Comparison of ENCODE assay signal across 8 cellular contexts in genomic region chr20:36063916-36064660, GRCh38.
DNase-seq lines count a peak whose midpoint lies in the region; ATAC-seq, FAIRE-seq and TF ChIP-seq lines count a peak whose summit lies in the region.

No MANE protein-coding gene starts in this region.

- peaks cover 0 to 17% (median 4%) of the 10 kb centered on the region in 4 experiments; a peak in 5 of 7 replicates for H3K4me1 ChIP-seq in H1 (replicated peaks in 1 of 4; ENCODE audit: control insufficient read depth in 3 of 4, insufficient read depth in 4 of 4, low read length in 3 of 4)

- TF ChIP-seq RAD21 in H1 (IDR thresholded peaks at IDR 0.05 in 1 of 2, conservative IDR thresholded peaks at IDR 0.05 in 1 of 2; ENCODE audit: low read depth in 2 of 2, low read length in 2 of 2) (no peak; a peak in 1 of 4 replicates), neural cell (conservative IDR thresholded peaks at IDR 0.05) (no peak)

- 21% methylated on average over 25 of the region's 26 CpGs; no CpG with 5 or more reads in 1 of the 2 experiments for WGBS in H1 (ENCODE audit: extremely low coverage in 1 of 2, insufficient coverage in 1 of 2, insufficient read length in 1 of 2, insufficient replicate concordance in 2 of 2, low coverage in 1 of 2, low lambda C conversion rate in 2 of 2, missing lambda C conversion rate in 1 of 2), 2 experiments

- H3K9me3 Mint-ChIP-seq in Calu3 (ENCODE audit: low read depth, unreplicated experiment), result peaks cover 3% of the 10 kb centered on the region

- H3K9me2 ChIP-seq in neural cell (ENCODE audit: insufficient read depth, low read length), result no peaks in the 10 kb centered on the region

- TF ChIP-seq CTCF in Calu3 (IDR thresholded peaks at IDR 0.05; ENCODE audit: unreplicated experiment) (no peak), H1 (IDR thresholded peaks at IDR 0.05; ENCODE audit: control extremely low read depth in 1 of 3, insufficient read depth in 1 of 3, low read depth in 1 of 3, low read length in 3 of 3) (no peak), neural cell (IDR thresholded peaks at IDR 0.05; ENCODE audit: poor library complexity, severe bottlenecking) (no peak)

- H2AFZ ChIP-seq in H1 (ENCODE audit: low read length), result peak overlapping the region; percentile 92
- H2AFZ ChIP-seq in neural cell (ENCODE audit: low read depth, low read length), result peak overlapping the region; percentile 89

- H2AK5ac ChIP-seq in H1 (ENCODE audit: low read depth, low read length), result no peak overlapping the region

- H4K20me1 ChIP-seq in H1 (replicated peaks in 1 of 2; ENCODE audit: control insufficient read depth in 1 of 2, insufficient read depth in 2 of 2, low read length in 2 of 2) (peaks cover 0 to 1% of the 10 kb centered on the region in 2 experiments), neural cell (ENCODE audit: insufficient read depth) (no peaks in the 10 kb centered on the region)

- H4K8ac ChIP-seq in H1 (ENCODE audit: extremely low read depth, insufficient read depth, low read length), result peak overlapping the region; percentile 39; the same call in 1 of the 2 replicates

- POLR2A ChIA-PET in H1 (lab: Charles Lee; ENCODE audit: partially characterized antibody), result interaction anchor here (0.9 to 1.9 kb wide), 6 partner anchors 8 to 52 kb away, joined by 3 to 16 read pairs (median 4); no protein-coding TSS in a partner anchor

- CTCF ChIA-PET in Calu3 (lab: Charles Lee) (interaction anchor here (0.8 to 3.4 kb wide), 9 partner anchors 12 to 138 kb away, joined by 3 to 21 read pairs (median 10); no protein-coding TSS in a partner anchor), H1 (lab: Charles Lee; ENCODE audit: partially characterized antibody) (interaction anchor here (1.0 to 2.7 kb wide), 4 partner anchors 33 to 74 kb away, joined by 3 to 12 read pairs (median 6); no protein-coding TSS in a partner anchor)

- H3K4me2 ChIP-seq in H1 (ENCODE audit: insufficient read depth in 1 of 2, low read depth in 2 of 2, low read length in 2 of 2), result peak overlapping the region; percentile 71 to 95
- H3K4me2 ChIP-seq in neural cell (ENCODE audit: low read length), result peak overlapping the region; percentile 78

- no peak overlapping the region for H4K91ac ChIP-seq in H1 (replicated peaks; ENCODE audit: insufficient read length, low read length)

- H2BK15ac ChIP-seq in H1 (ENCODE audit: low read length), result no peak overlapping the region

- peaks cover 9% of the 10 kb centered on the region; the same call in 1 of the 2 replicates for H3K23me2 ChIP-seq in H1 (ENCODE audit: low read depth, low read length)

- intact Hi-C loops in Calu3 (cut with micrococcal nuclease; ENCODE audit: unreplicated experiment), result loop anchor here (2.0 kb wide), 1 partner anchor 19 kb away; no protein-coding TSS in a partner anchor

- H3K27ac Mint-ChIP-seq in Calu3 (ENCODE audit: unreplicated experiment), result peak overlapping the region; percentile 91

- H3K27ac ChIP-seq in H1 (ENCODE audit: low read depth, low read length) (no peak overlapping the region), neural cell (ENCODE audit: low read length) (peak overlapping the region; percentile 79)

- no peak overlapping the region for H3K14ac ChIP-seq in H1 (ENCODE audit: insufficient read length)

- no peak overlapping the region for H3K56ac ChIP-seq in H1 (replicated peaks; ENCODE audit: insufficient read length, low read depth, low read length)

- FAIRE-seq in H1 (lab: Jason Lieb, UNC), result no peak

- peaks cover 30% of the 10 kb centered on the region for H3K4me1 Mint-ChIP-seq in Calu3 (ENCODE audit: low read depth, unreplicated experiment)

- H3K18ac ChIP-seq in H1 (ENCODE audit: extremely low read depth, low read length), result no peak overlapping the region

- no peak overlapping the region for H2BK20ac ChIP-seq in H1 (ENCODE audit: low read length)

- H3K79me2 ChIP-seq in H1 (ENCODE audit: control insufficient read depth in 1 of 2, insufficient read depth in 2 of 2, low read length in 2 of 2) (no peaks in the 10 kb centered on the region), neural cell (replicated peaks; ENCODE audit: insufficient read depth, low read length) (no peaks in the 10 kb centered on the region)

- DNase-seq in Calu3, result no peak
- peak; percentile 81 for DNase-seq in NCI-H2227 (lab: John Stamatoyannopoulos, UW; ENCODE audit: unreplicated experiment)
- DNase-seq in H1 (ENCODE audit: low read depth in 1 of 2, low spot score in 2 of 2), result no peak
- no peak for DNase-seq in H4 (ENCODE audit: low spot score)
- no peak for DNase-seq in A172 (ENCODE audit: low spot score)

- H3K79me1 ChIP-seq in H1 (ENCODE audit: low read depth, low read length), result no peaks in the 10 kb centered on the region

- H3K27me3 Mint-ChIP-seq in Calu3 (ENCODE audit: unreplicated experiment), result no peaks in the 10 kb centered on the region

- H2BK5ac ChIP-seq in H1 (ENCODE audit: low read depth, low read length), result no peak overlapping the region

- H3K23ac ChIP-seq in H1 (ENCODE audit: insufficient read length), result no peak overlapping the region

- ATAC-seq in GM21381 (IDR thresholded peaks at IDR 0.05; ENCODE audit: unreplicated experiment), result no peak
- ATAC-seq in GM21515 (IDR thresholded peaks at IDR 0.05; ENCODE audit: unreplicated experiment), result no peak

- H3K9me3 ChIP-seq in H1 (ENCODE audit: insufficient read depth in 2 of 2, low read depth in 1 of 2, low read length in 1 of 2) (peaks cover 0 to 2% of the 10 kb centered on the region in 2 experiments; a peak in 1 of 4 replicates), neural cell (ENCODE audit: low read length) (no peaks in the 10 kb centered on the region)

- peaks cover 2 to 24% (median 16%) of the 10 kb centered on the region in 4 experiments; a peak in 6 of 7 replicates for H3K27me3 ChIP-seq in H1 (replicated peaks in 1 of 4; ENCODE audit: control insufficient read depth in 3 of 4, extremely low read depth in 1 of 4, insufficient read depth in 3 of 4, low read length in 3 of 4)
- no peaks in the 10 kb centered on the region for H3K27me3 ChIP-seq in neural cell (ENCODE audit: insufficient read depth, low read depth, low read length)

- H3K36me3 ChIP-seq in H1 (ENCODE audit: control insufficient read depth in 2 of 4, insufficient read depth in 4 of 4, low read length in 3 of 4), result no peaks in the 10 kb centered on the region
- H3K36me3 ChIP-seq in neural cell (ENCODE audit: insufficient read depth, low read length), result no peaks in the 10 kb centered on the region

- TF ChIP-seq POLR2A in H1 (IDR thresholded peaks at IDR 0.05; ENCODE audit: control extremely low read depth in 1 of 2, low read depth in 2 of 2, low read length in 2 of 2), result no peak

- H3K9ac ChIP-seq in H1 (replicated peaks in 1 of 4; ENCODE audit: extremely low read depth in 1 of 4, low read depth in 3 of 4, low read length in 3 of 4), result no peak overlapping the region
- H3K9ac ChIP-seq in neural cell (ENCODE audit: low read length), result peak overlapping the region; percentile 80

- no peak overlapping the region for H4K5ac ChIP-seq in H1 (ENCODE audit: insufficient read length, low read depth, low read length)

- H3K36me3 Mint-ChIP-seq in Calu3 (ENCODE audit: insufficient read depth, unreplicated experiment), result peaks cover 23% of the 10 kb centered on the region

- BruUV-seq in Calu3 (replicated peaks; lab: Mats Ljungman, UMichigan), result TSS peak; percentile 71

- no peaks in the 10 kb centered on the region for H3F3A ChIP-seq in neural cell (ENCODE audit: insufficient read depth, low read length, poor library complexity, severe bottlenecking)

- no peak overlapping the region for H2BK120ac ChIP-seq in H1 (replicated peaks; ENCODE audit: low read depth, low read length)

- no peak overlapping the region for H3K4ac ChIP-seq in H1 (replicated peaks; ENCODE audit: insufficient read length, low read depth, low read length)

- H3K4me3 ChIP-seq in H1 (ENCODE audit: extremely low read depth in 1 of 4, insufficient read depth in 2 of 4, low read depth in 3 of 4, low read length in 4 of 4) (peak overlapping the region; percentile 54 to 78 (median 68)), neural cell (ENCODE audit: low read length) (peak overlapping the region; percentile 75)

- TF ChIP-seq EP300 in H1 (IDR thresholded peaks at IDR 0.05; ENCODE audit: borderline replicate concordance in 1 of 2, low read depth in 2 of 2, low read length in 2 of 2) (no peak), neural cell (conservative IDR thresholded peaks at IDR 0.05; ENCODE audit: poor library complexity, severe bottlenecking) (no peak)

- no peak overlapping the region for H2BK12ac ChIP-seq in H1 (ENCODE audit: low read depth, low read length)

- peak overlapping the region; percentile 95 for H3K4me3 Mint-ChIP-seq in Calu3 (ENCODE audit: low read depth, unreplicated experiment)

TF ChIP-seq in H1, 55 proteins besides CTCF, POLR2A, EP300 and RAD21 (continues in another document):
- TF ChIP-seq MAX (IDR thresholded peaks at IDR 0.05) (0 out of 2 replicates have a peak, but pooled peaks have one; percentile 7), RBBP5 (IDR thresholded peaks at IDR 0.05; ENCODE audit: borderline replicate concordance, low read depth, low read length) (0 out of 2 replicates have a peak, but pooled peaks have one; percentile 47), SP2 (IDR thresholded peaks at IDR 0.05; ENCODE audit: low read length) (no peak), ASH2L (IDR thresholded peaks at IDR 0.05; ENCODE audit: low read length) (no peak), KDM4A (IDR thresholded peaks at IDR 0.05; ENCODE audit: low read depth, low read length, severe bottlenecking) (peak; percentile 63)

TF ChIP-seq in neural cell, 6 proteins besides CTCF, POLR2A, EP300 and RAD21 (continues in another document):
- TF ChIP-seq MXI1 (conservative IDR thresholded peaks at IDR 0.05; ENCODE audit: poor library complexity, severe bottlenecking), result peak; percentile 53
